ENCODE assay signal across 8 cellular contexts in genomic region chr22:50341977-50342650, GRCh38. TPM values are rescaled to one million over a fixed set of nuclear protein-coding genes. Genes with fewer than 3 reads are reported as not detected.
DNase-seq lines count a peak whose midpoint lies in the region; ATAC-seq and TF ChIP-seq lines count a peak whose summit lies in the region.

No MANE protein-coding gene starts in this region.

- H3K4me3 ChIP-seq in lung: no peak overlapping the region

- H3K9me3 Mint-ChIP-seq in activated CD8-positive, alpha-beta T cell treated with anti-CD3 and anti-CD28 coated beads, Interleukin-2, amount 10 ng/mL, durations not matched to agents 7 days and 5 days (ENCODE audit: insufficient read depth): no peaks in the 10 kb centered on the region

- H3K9me3 ChIP-seq in lung (ENCODE audit: control insufficient read depth in 2 of 2, insufficient read depth in 1 of 2, low read length in 1 of 2): peaks cover 0 to 6% of the 10 kb centered on the region in 2 donors

- WGBS in lung, 2 donors: 11 to 12% methylated on average over 26 of the region's 26 CpGs

- peak; percentile 87 for DNase-seq in GM13976 (ENCODE audit: low spot score)
- peak; percentile 38 for DNase-seq in NCI-H774 (lab: John Stamatoyannopoulos, UW)
- peak; percentile 93 for DNase-seq in activated CD8-positive, alpha-beta T cell treated with anti-CD3 and anti-CD28 coated beads, Interleukin-2, amount 10 ng/mL, durations not matched to agents 7 days and 5 days
- DNase-seq in effector CD4-positive, alpha-beta T cell: peak; percentile 86
- DNase-seq in lung (ENCODE audit: low spot score): peak; percentile 92
- DNase-seq in stimulated activated CD4-positive, alpha-beta T cell treated with anti-CD3 and anti-CD28 coated beads, Interleukin-4, amount 100 ng/mL, for 48 hours (ENCODE audit: low read depth in 2 of 2): peak; percentile 88 to 91

- peaks cover 0 to 8% of the 10 kb centered on the region in 2 donors for H3K4me1 ChIP-seq in lung (ENCODE audit: control insufficient read depth in 2 of 2, insufficient read depth in 2 of 2, low read length in 2 of 2)

- in situ Hi-C loops in GM13976 (cut with MboI; ENCODE audit: low sequenced_read_pairs, unreplicated experiment): no loop called here

- H3K27ac ChIP-seq in lung (ENCODE audit: low read depth in 1 of 2, low read length in 1 of 2): peak overlapping the region in 1 of 2 donors; percentile 11

- H3K4me1 Mint-ChIP-seq in activated CD8-positive, alpha-beta T cell treated with anti-CD3 and anti-CD28 coated beads, Interleukin-2, amount 10 ng/mL, durations not matched to agents 7 days and 5 days (ENCODE audit: low read depth): peaks cover 16% of the 10 kb centered on the region

- H3K36me3 ChIP-seq in lung (ENCODE audit: control insufficient read depth in 2 of 2, insufficient read depth in 2 of 2, low read length in 2 of 2): peaks cover 0 to 5% of the 10 kb centered on the region in 2 donors

- CTCF ChIA-PET in activated CD8-positive, alpha-beta T cell treated with anti-CD3 and anti-CD28 coated beads, Interleukin-2, amount 10 ng/mL, durations not matched to agents 7 days and 5 days (lab: Charles Lee): interaction anchor here (0.6 to 2.7 kb wide), 26 partner anchors 9 to 513 kb away, joined by 3 to 35 read pairs (median 6); partner anchors contain the start of genes DENND6B, HDAC10 and SCO2

- TF ChIP-seq CTCF in GM13976 (IDR thresholded peaks at IDR 0.05; ENCODE audit: borderline replicate concordance, control extremely low read depth, extremely low read depth, insufficient read depth, missing control alignments): peak; percentile 99
- peak; percentile 98 for TF ChIP-seq CTCF in lung (IDR thresholded peaks at IDR 0.05; ENCODE audit: control extremely low read depth, extremely low read depth)

- POLR2A ChIA-PET in activated CD8-positive, alpha-beta T cell treated with anti-CD3 and anti-CD28 coated beads, Interleukin-2, amount 10 ng/mL, durations not matched to agents 7 days and 5 days (lab: Charles Lee): interaction anchor here (1.0 to 1.5 kb wide), 8 partner anchors 14 to 150 kb away, joined by 3 to 6 read pairs (median 4); partner anchors contain the start of gene TUBGCP6

- ATAC-seq in HG03432 (IDR thresholded peaks at IDR 0.05; ENCODE audit: unreplicated experiment): peak; percentile 56
- ATAC-seq in activated CD8-positive, alpha-beta T cell treated with anti-CD3 and anti-CD28 coated beads, Interleukin-2, amount 10 ng/mL, durations not matched to agents 7 days and 5 days: peak; percentile 59
- ATAC-seq in lung (ENCODE audit: insufficient read depth, low FRiP score): peak; percentile 80
- ATAC-seq in HG02884 (IDR thresholded peaks at IDR 0.05; ENCODE audit: unreplicated experiment): no peak

- no peaks in the 10 kb centered on the region for H3K36me3 Mint-ChIP-seq in activated CD8-positive, alpha-beta T cell treated with anti-CD3 and anti-CD28 coated beads, Interleukin-2, amount 10 ng/mL, durations not matched to agents 7 days and 5 days (ENCODE audit: low read depth)

- peak overlapping the region; percentile 89 for H3K27ac Mint-ChIP-seq in activated CD8-positive, alpha-beta T cell treated with anti-CD3 and anti-CD28 coated beads, Interleukin-2, amount 10 ng/mL, durations not matched to agents 7 days and 5 days

- H3K27me3 ChIP-seq in lung (ENCODE audit: control insufficient read depth, insufficient read depth): no peaks in the 10 kb centered on the region

- H3K27me3 Mint-ChIP-seq in activated CD8-positive, alpha-beta T cell treated with anti-CD3 and anti-CD28 coated beads, Interleukin-2, amount 10 ng/mL, durations not matched to agents 7 days and 5 days (ENCODE audit: low read depth): no peaks in the 10 kb centered on the region

- H3K4me3 Mint-ChIP-seq in activated CD8-positive, alpha-beta T cell treated with anti-CD3 and anti-CD28 coated beads, Interleukin-2, amount 10 ng/mL, durations not matched to agents 7 days and 5 days: peak overlapping the region; percentile 80

RNA-seq across cellular contexts. Expression of gene PPP6R2, which starts 1.0 kb away (rescaled TPM):
- total RNA-seq in activated CD8-positive, alpha-beta T cell treated with anti-CD3 and anti-CD28 coated beads, Interleukin-2, amount 10 ng/mL, durations not matched to agents 7 days and 5 days: 10 to 100 TPM; 62.1 to 64.9 TPM
- 10 to 100 TPM; 48.1 to 70.0 TPM for total RNA-seq in lung
- 10 to 100 TPM; 35.2 to 45.1 TPM for polyA plus RNA-seq in lung

RNA-seq across cellular contexts. Expression of gene DENND6B, which starts 15.3 kb away (rescaled TPM):
- 1 to 10 TPM; 6.0 to 7.0 TPM for total RNA-seq in activated CD8-positive, alpha-beta T cell treated with anti-CD3 and anti-CD28 coated beads, Interleukin-2, amount 10 ng/mL, durations not matched to agents 7 days and 5 days
- total RNA-seq in lung: 10 to 100 TPM; 10.5 to 26.0 TPM
- 10 to 100 TPM in 1 of 2 donors, 1 to 10 TPM in 1; 8.0 to 14.7 TPM for polyA plus RNA-seq in lung

RNA-seq across cellular contexts. Expression of gene PLXNB2, which starts 34.7 kb away (rescaled TPM):
- total RNA-seq in activated CD8-positive, alpha-beta T cell treated with anti-CD3 and anti-CD28 coated beads, Interleukin-2, amount 10 ng/mL, durations not matched to agents 7 days and 5 days: 10 to 100 TPM; 48.4 to 49.9 TPM
- 100 to 1,000 TPM; 212 to 310 TPM for total RNA-seq in lung
- 100 to 1,000 TPM; 123 to 134 TPM for polyA plus RNA-seq in lung

Comparison
In these comparisons a context has a peak if more than half of its experiments do, and no peak if none do; other contexts are left out.
1. DNase-seq: peak in every context shown above with its lines; median percentile 93 in activated CD8-positive, alpha-beta T cell treated with anti-CD3 and anti-CD28 coated beads, Interleukin-2, amount 10 ng/mL, durations not matched to agents 7 days and 5 days; 92 in lung; 90 in stimulated activated CD4-positive, alpha-beta T cell treated with anti-CD3 and anti-CD28 coated beads, Interleukin-4, amount 100 ng/mL, for 48 hours; 87 in GM13976; 86 in effector CD4-positive, alpha-beta T cell; 38 in NCI-H774.
2. RNA of gene PLXNB2, which starts 34.7 kb away (total RNA-seq): 212 to 310 TPM in lung; 48.4 to 49.9 TPM in activated CD8-positive, alpha-beta T cell treated with anti-CD3 and anti-CD28 coated beads, Interleukin-2, amount 10 ng/mL, durations not matched to agents 7 days and 5 days; every median in the first group is over 4 times any median in the second.